19 cellular contexts compared by ENCODE assay signal in the genomic region with DNA sequence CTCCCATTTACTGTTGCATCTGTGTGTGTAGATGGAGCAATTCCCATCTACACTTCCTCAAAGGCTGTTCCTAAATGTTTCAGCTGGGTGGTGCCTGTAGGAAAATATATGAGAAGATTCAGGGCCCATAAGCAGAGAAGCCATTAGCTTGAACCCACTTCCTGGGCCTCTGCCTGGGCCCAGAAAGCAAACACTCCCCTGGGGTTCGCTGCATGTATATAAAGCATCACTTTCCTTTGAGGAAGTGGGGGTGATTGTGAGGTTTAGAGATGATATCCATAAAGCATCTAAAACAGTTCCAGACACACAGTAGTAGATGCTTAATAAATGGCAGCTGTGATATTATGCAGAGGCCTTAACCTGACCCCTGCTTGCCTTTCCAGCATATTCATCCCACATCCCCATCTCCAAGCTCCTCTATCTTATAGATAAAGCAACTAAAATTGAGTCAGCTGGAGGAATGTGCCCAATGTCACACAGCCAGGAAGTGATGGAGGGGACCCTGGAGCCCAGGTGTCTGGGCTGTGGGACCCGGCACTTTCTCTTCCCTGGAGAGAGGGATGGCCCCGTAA.
DNase-seq lines count a peak whose midpoint lies in the region; ATAC-seq and TF ChIP-seq lines count a peak whose summit lies in the region.
"Had no signal": no experiment of that assay in that cellular context is flagged by ENCODE, and none has a peak within 500 bp of the region (broad histone marks: within the 10 kb centered on the region; RNA-seq: fewer than 3 reads in every experiment).

No MANE protein-coding gene starts in this region.

- H3K27ac Mint-ChIP-seq in activated T-cell treated with anti-CD3 and anti-CD28 coated beads, Interleukin-2, amount 50 U/mL, for 24 hours: peak overlapping the region; percentile 88
- peak overlapping the region; percentile 45 to 94 for H3K27ac Mint-ChIP-seq in activated naive CD4-positive, alpha-beta T cell treated with anti-CD3 and anti-CD28 coated beads, Interleukin-2, amount 50 U/mL, for 72 hours
- H3K27ac Mint-ChIP-seq in naive thymus-derived CD8-positive, alpha-beta T cell: peak overlapping the region; percentile 82 to 97 (median 92)
- H3K27ac Mint-ChIP-seq: nephron progenitor cell had no signal

- no peaks in the 10 kb centered on the region for H3K36me3 ChIP-seq in ovary
- H3K36me3 ChIP-seq: sigmoid colon had no signal

- no peaks in the 10 kb centered on the region for H3K27me3 Mint-ChIP-seq in activated T-cell treated with anti-CD3 and anti-CD28 coated beads, Interleukin-2, amount 50 U/mL, for 24 hours
- no peaks in the 10 kb centered on the region for H3K27me3 Mint-ChIP-seq in activated T-cell treated with anti-CD3 and anti-CD28 coated beads, Interleukin-2, amount 50 U/mL, for 4 hours (ENCODE audit: low read depth)
- no peaks in the 10 kb centered on the region for H3K27me3 Mint-ChIP-seq in naive thymus-derived CD8-positive, alpha-beta T cell

- peaks cover 66% of the 10 kb centered on the region for H3K4me1 Mint-ChIP-seq in activated T-cell treated with anti-CD3 and anti-CD28 coated beads, Interleukin-2, amount 50 U/mL, for 24 hours (ENCODE audit: low read depth)
- peaks cover 69% of the 10 kb centered on the region for H3K4me1 Mint-ChIP-seq in activated T-cell treated with anti-CD3 and anti-CD28 coated beads, Interleukin-2, amount 50 U/mL, for 4 hours (ENCODE audit: low read depth)
- peaks cover 48 to 89% (median 78%) of the 10 kb centered on the region in 4 donors for H3K4me1 Mint-ChIP-seq in naive thymus-derived CD8-positive, alpha-beta T cell

- no peaks in the 10 kb centered on the region for H3K9me3 ChIP-seq in ovary
- H3K9me3 ChIP-seq: sigmoid colon, testis had no signal

- DNase-seq in activated T-cell treated with anti-CD3 and anti-CD28 coated beads, Interleukin-2, amount 50 U/mL, for 24 hours: no peak
- DNase-seq in activated T-cell treated with anti-CD3 and anti-CD28 coated beads, Interleukin-2, amount 50 U/mL, for 4 hours: no peak
- DNase-seq in NB4 (ENCODE audit: low read depth): peak; percentile 25
- no peak for DNase-seq in activated naive CD4-positive, alpha-beta T cell treated with anti-CD3 and anti-CD28 coated beads, Interleukin-2, amount 50 U/mL, for 72 hours (ENCODE audit: low spot score in 2 of 2)
- peak in 1 of 10 donors; percentile 18 for DNase-seq in naive thymus-derived CD8-positive, alpha-beta T cell
- DNase-seq in ovary: no peak
- no peak for DNase-seq in lower leg skin (ENCODE audit: low spot score in 2 of 2)
- DNase-seq: GDM1, IMR-90, mesenchymal stem cell, NCI-H1436, NCI-H69, nephron progenitor cell, posterior cingulate gyrus, Right ventricle myocardium superior, sigmoid colon, testis had no signal

- POLR2A ChIA-PET in naive thymus-derived CD8-positive, alpha-beta T cell (lab: Charles Lee): interaction anchor here (0.7 to 6.6 kb wide), 5 partner anchors 13 to 53 kb away, joined by 3 to 140 read pairs (median 6); a partner anchor contains a TSS

- H3K27ac ChIP-seq in ovary: no peak overlapping the region
- H3K27ac ChIP-seq: C4-2B, sigmoid colon, testis had no signal

- TF ChIP-seq CTCF in NB4 (IDR thresholded peaks at IDR 0.05; ENCODE audit: low read depth, low read length): no peak
- TF ChIP-seq CTCF in ovary (IDR thresholded peaks at IDR 0.05): no peak
- no peak for TF ChIP-seq CTCF in lower leg skin (IDR thresholded peaks at IDR 0.05)

- no peak overlapping the region for H3K4me3 Mint-ChIP-seq in activated T-cell treated with anti-CD3 and anti-CD28 coated beads, Interleukin-2, amount 50 U/mL, for 24 hours
- H3K4me3 Mint-ChIP-seq in activated T-cell treated with anti-CD3 and anti-CD28 coated beads, Interleukin-2, amount 50 U/mL, for 4 hours: no peak overlapping the region
- peak overlapping the region; percentile 39 to 84 (median 76) for H3K4me3 Mint-ChIP-seq in naive thymus-derived CD8-positive, alpha-beta T cell
- H3K4me3 Mint-ChIP-seq: nephron progenitor cell had no signal

- no peaks in the 10 kb centered on the region for H3K9me3 Mint-ChIP-seq in activated T-cell treated with anti-CD3 and anti-CD28 coated beads, Interleukin-2, amount 50 U/mL, for 24 hours
- H3K9me3 Mint-ChIP-seq in activated T-cell treated with anti-CD3 and anti-CD28 coated beads, Interleukin-2, amount 50 U/mL, for 4 hours: no peaks in the 10 kb centered on the region
- no peaks in the 10 kb centered on the region for H3K9me3 Mint-ChIP-seq in activated naive CD4-positive, alpha-beta T cell treated with anti-CD3 and anti-CD28 coated beads, Interleukin-2, amount 50 U/mL, for 72 hours
- H3K9me3 Mint-ChIP-seq in naive thymus-derived CD8-positive, alpha-beta T cell: no peaks in the 10 kb centered on the region
- H3K9me3 Mint-ChIP-seq: nephron progenitor cell had no signal

- TF ChIP-seq EP300 in ovary (IDR thresholded peaks at IDR 0.05): no peak

- H3K27me3 ChIP-seq in ovary: no peaks in the 10 kb centered on the region
- H3K27me3 ChIP-seq: sigmoid colon, testis had no signal

- no peaks in the 10 kb centered on the region for H3K4me1 ChIP-seq in ovary (ENCODE audit: insufficient read depth)
- H3K4me1 ChIP-seq: sigmoid colon, testis had no signal

- WGBS in ovary, 3 donors: 80 to 93% (median 92%) methylated on average over 3 of the region's 3 CpGs
- 82 to 89% methylated on average over 3 of the region's 3 CpGs for WGBS in lower leg skin, 2 donors

- TF ChIP-seq POLR2A in NB4 (IDR thresholded peaks at IDR 0.05; ENCODE audit: extremely low read depth, insufficient read length) (no peak), ovary (IDR thresholded peaks at IDR 0.05) (no peak), lower leg skin (IDR thresholded peaks at IDR 0.05) (no peak)

- peaks cover 1% of the 10 kb centered on the region for H3K36me3 Mint-ChIP-seq in activated T-cell treated with anti-CD3 and anti-CD28 coated beads, Interleukin-2, amount 50 U/mL, for 24 hours (ENCODE audit: low read depth)
- no peaks in the 10 kb centered on the region for H3K36me3 Mint-ChIP-seq in activated T-cell treated with anti-CD3 and anti-CD28 coated beads, Interleukin-2, amount 50 U/mL, for 4 hours (ENCODE audit: insufficient read depth)
- H3K36me3 Mint-ChIP-seq in activated naive CD4-positive, alpha-beta T cell treated with anti-CD3 and anti-CD28 coated beads, Interleukin-2, amount 50 U/mL, for 72 hours: no peaks in the 10 kb centered on the region
- H3K36me3 Mint-ChIP-seq in naive thymus-derived CD8-positive, alpha-beta T cell: no peaks in the 10 kb centered on the region

- ATAC-seq in activated T-cell treated with anti-CD3 and anti-CD28 coated beads, Interleukin-2, amount 50 U/mL, for 4 hours: no peak
- ATAC-seq in activated naive CD4-positive, alpha-beta T cell treated with anti-CD3 and anti-CD28 coated beads, Interleukin-2, amount 50 U/mL, for 72 hours: no peak
- no peak for ATAC-seq in naive thymus-derived CD8-positive, alpha-beta T cell
- ATAC-seq in GM21717 (IDR thresholded peaks at IDR 0.05; ENCODE audit: unreplicated experiment): no peak

- H3K4me3 ChIP-seq in NB4 (ENCODE audit: low read depth, low read length) (no peak overlapping the region), ovary (no peak overlapping the region), lower leg skin (ENCODE audit: low read depth, poor library complexity, severe bottlenecking) (no peak overlapping the region)
- H3K4me3 ChIP-seq: sigmoid colon, testis had no signal

- intact Hi-C loops in ovary (cut with DNase I): no loop called here
- intact Hi-C loops in lower leg skin (cut with DNase I; ENCODE audit: low total_unique reads): no loop called here

Comparison
In these comparisons a context has a peak if more than half of its experiments do, and no peak if none do; other contexts are left out.
1. H3K4me3 Mint-ChIP-seq: peak in naive thymus-derived CD8-positive, alpha-beta T cell (10 of 10); none in activated T-cell treated with anti-CD3 and anti-CD28 coated beads, Interleukin-2, amount 50 U/mL, for 24 hours (single experiment) and activated T-cell treated with anti-CD3 and anti-CD28 coated beads, Interleukin-2, amount 50 U/mL, for 4 hours (single experiment).
2. Peak in every context shown above with its lines, with median percentiles within 50 percentile points of each other: H3K27ac Mint-ChIP-seq.